ENCODE assay signal across 8 cellular contexts in the genomic region with DNA sequence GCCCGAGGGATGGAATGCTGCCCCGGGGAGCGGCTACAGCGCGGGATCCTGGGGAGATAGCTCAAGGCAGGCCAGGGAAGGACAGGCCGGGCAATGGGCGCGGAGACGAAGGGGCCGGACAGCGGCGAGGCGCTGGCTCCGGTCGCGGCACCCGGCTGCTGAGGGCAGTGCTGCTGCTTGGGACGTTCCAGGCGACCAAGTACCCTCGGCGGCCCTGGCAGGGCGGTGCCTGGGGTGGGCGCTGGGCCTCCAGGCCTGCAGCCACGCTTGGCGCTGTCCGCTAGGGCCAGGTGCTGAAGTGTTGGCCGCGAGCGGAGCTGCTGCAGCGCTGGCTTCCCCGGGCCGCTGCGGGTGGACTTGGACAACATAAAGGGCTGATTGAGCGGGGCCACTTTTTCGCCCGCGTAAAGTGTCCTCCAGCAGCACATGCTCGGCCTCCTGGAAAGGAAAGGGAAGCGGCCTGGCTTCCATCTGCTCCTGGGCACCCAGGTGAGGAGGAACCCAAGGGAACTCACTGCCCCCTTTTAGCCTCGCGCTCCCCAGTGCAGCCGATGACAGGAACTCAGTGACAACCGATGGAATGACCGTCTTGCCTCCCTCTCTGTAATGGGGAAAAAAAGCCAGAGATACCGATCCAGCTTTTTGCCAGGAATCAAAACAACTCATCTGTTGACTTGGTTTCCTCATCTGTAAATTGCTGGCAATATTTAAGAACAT. TPM values are rescaled to one million over a fixed set of nuclear protein-coding genes. Genes with fewer than 3 reads are reported as not detected.
A peak's percentile ranks its signal among the peaks of the same experiment; 100 is the strongest.
DNase-seq lines count a peak whose midpoint lies in the region; ATAC-seq lines count a peak whose summit lies in the region.

No MANE protein-coding gene starts in this region.

- WGBS in HUES64 = 12% methylated on average over 45 of the region's 45 CpGs

- H3K4me3 Mint-ChIP-seq in activated naive CD4-positive, alpha-beta T cell treated with anti-CD3 and anti-CD28 coated beads, Interleukin-2, amount 10 ng/mL, durations not matched to agents 7 days and 5 days = no peak overlapping the region

- H3K36me3 Mint-ChIP-seq in activated naive CD4-positive, alpha-beta T cell treated with anti-CD3 and anti-CD28 coated beads, Interleukin-2, amount 10 ng/mL, durations not matched to agents 7 days and 5 days = no peaks in the 10 kb centered on the region

- no peak overlapping the region for H3K27ac Mint-ChIP-seq in activated naive CD4-positive, alpha-beta T cell treated with anti-CD3 and anti-CD28 coated beads, Interleukin-2, amount 10 ng/mL, durations not matched to agents 7 days and 5 days

- CTCF ChIA-PET in activated naive CD4-positive, alpha-beta T cell treated with anti-CD3 and anti-CD28 coated beads, Interleukin-2, amount 10 ng/mL, durations not matched to agents 7 days and 5 days (lab: Charles Lee) = no interaction called here

- no peaks in the 10 kb centered on the region for H3K4me1 ChIP-seq in HUES64 (ENCODE audit: insufficient read depth, low read length)

- no peaks in the 10 kb centered on the region for H3K9me3 Mint-ChIP-seq in activated naive CD4-positive, alpha-beta T cell treated with anti-CD3 and anti-CD28 coated beads, Interleukin-2, amount 10 ng/mL, durations not matched to agents 7 days and 5 days

- H3K36me3 ChIP-seq in HUES64 (ENCODE audit: insufficient read depth, low read length) = no peaks in the 10 kb centered on the region

- H3K4me3 ChIP-seq in HUES64 (ENCODE audit: low read length) = peak overlapping the region; percentile 42

- no peaks in the 10 kb centered on the region for H3K9me3 ChIP-seq in HUES64 (ENCODE audit: insufficient read depth, low read depth, low read length)

- peak; percentile 98 for ATAC-seq in left ventricle myocardium superior
- no peak for ATAC-seq in HG02763 (IDR thresholded peaks at IDR 0.05; ENCODE audit: unreplicated experiment)
- ATAC-seq in HG03442 (IDR thresholded peaks at IDR 0.05; ENCODE audit: unreplicated experiment) = no peak
- ATAC-seq in GM21737 (IDR thresholded peaks at IDR 0.05; ENCODE audit: unreplicated experiment) = no peak

- intact Hi-C loops in left ventricle myocardium superior (cut with micrococcal nuclease) = no loop called here

- H3K27ac ChIP-seq in HUES64 (ENCODE audit: low read depth, low read length) = no peak overlapping the region

- H3K9ac ChIP-seq in HUES64 (ENCODE audit: low read depth, low read length) = no peak overlapping the region

- H3K27me3 Mint-ChIP-seq in activated naive CD4-positive, alpha-beta T cell treated with anti-CD3 and anti-CD28 coated beads, Interleukin-2, amount 10 ng/mL, durations not matched to agents 7 days and 5 days = peaks cover 15% of the 10 kb centered on the region

- peak in 10 of 14 donors; percentile 4 to 62 (median 18) for DNase-seq in C1 segment of cervical spinal cord (lab: John Stamatoyannopoulos, UW)
- peak; percentile 70 for DNase-seq in activated naive CD4-positive, alpha-beta T cell treated with anti-CD3 and anti-CD28 coated beads, Interleukin-2, amount 10 ng/mL, durations not matched to agents 7 days and 5 days
- DNase-seq in left ventricle myocardium superior = peak; percentile 80
- peak; percentile 21 for DNase-seq in renal cortical epithelial cell (ENCODE audit: low read depth)

- no peaks in the 10 kb centered on the region for H3K4me1 Mint-ChIP-seq in activated naive CD4-positive, alpha-beta T cell treated with anti-CD3 and anti-CD28 coated beads, Interleukin-2, amount 10 ng/mL, durations not matched to agents 7 days and 5 days

- H3K27me3 ChIP-seq in HUES64 (ENCODE audit: insufficient read depth, low read length) = peaks cover 28% of the 10 kb centered on the region

RNA-seq across cellular contexts. Expression of a gene that starts 23.7 kb away (rescaled TPM):
- 0.60 TPM for polyA plus RNA-seq in HUES64 (2013, experiment 1 of 2)
- 0.13 TPM for polyA plus RNA-seq in HUES64 (2013, experiment 2 of 2)
- total RNA-seq in left ventricle myocardium superior = not detected
- total RNA-seq in renal cortical epithelial cell = not detected in 2 replicates

RNA-seq across cellular contexts. Expression of a gene that starts 53.4 kb away (rescaled TPM):
- polyA plus RNA-seq in HUES64 (2013, experiment 1 of 2) = 13.4 TPM
- polyA plus RNA-seq in HUES64 (2013, experiment 2 of 2) = 17.3 TPM
- total RNA-seq in left ventricle myocardium superior (12.8 TPM), renal cortical epithelial cell (10.6 and 29.5 TPM in 2 replicates)

Comparison
In these comparisons a context has a peak if more than half of its experiments do, and no peak if none do; other contexts are left out.
1. DNase-seq: peak in every context shown above with its lines; median percentile 80 in left ventricle myocardium superior; 70 in activated naive CD4-positive, alpha-beta T cell treated with anti-CD3 and anti-CD28 coated beads, Interleukin-2, amount 10 ng/mL, durations not matched to agents 7 days and 5 days; 21 in renal cortical epithelial cell; 18 in C1 segment of cervical spinal cord.